Comparison of ENCODE assay signal across 20 cellular contexts in genomic region chr11:114064216-114064615, GRCh38. TPM values are rescaled to one million over a fixed set of nuclear protein-coding genes. Genes with fewer than 3 reads are reported as not detected.
DNase-seq lines count a peak whose midpoint lies in the region; ATAC-seq, FAIRE-seq and TF ChIP-seq lines count a peak whose summit lies in the region.
"Had no signal": no experiment of that assay in that cellular context is flagged by ENCODE, and none has a peak within 500 bp of the region (broad histone marks: within the 10 kb centered on the region; RNA-seq: fewer than 3 reads in every experiment).

No MANE protein-coding gene starts in this region.

- no peak for TF ChIP-seq RAD21 in HepG2 (CRISPR knock-in tag; IDR thresholded peaks at IDR 0.05)

- FAIRE-seq in HepG2 (lab: Jason Lieb, UNC), result no peak
- FAIRE-seq: colon had no signal

- TF ChIP-seq POLR2A in HepG2 (IDR thresholded peaks at IDR 0.05; ENCODE audit: insufficient read depth in 1 of 2, low read depth in 2 of 2, low read length in 2 of 2), result no peak
- no peak for TF ChIP-seq POLR2A in stomach (IDR thresholded peaks at IDR 0.05)

- H3K4me3 ChIP-seq in HL-60 (replicated peaks; ENCODE audit: insufficient read depth, low read length) (no peak overlapping the region), HepG2 (replicated peaks in 1 of 3; ENCODE audit: insufficient read depth in 1 of 3, low read depth in 2 of 3, low read length in 3 of 3) (no peak overlapping the region), stomach (peak overlapping the region; percentile 93 to 97 (median 96))
- H3K4me3 ChIP-seq: neural progenitor cell, SJSA1 had no signal

- H4K20me1 ChIP-seq in HepG2 (ENCODE audit: insufficient read depth, low read length), result 0 out of 2 replicates have a peak, but pooled peaks cover 4% of the 10 kb centered on the region

- no peak overlapping the region for H3K4me2 ChIP-seq in HepG2 (ENCODE audit: low read depth, low read length)
- H3K4me2 ChIP-seq: neural progenitor cell had no signal

- H3K9me3 ChIP-seq in HepG2 (ENCODE audit: low read length), result no peaks in the 10 kb centered on the region
- H3K9me3 ChIP-seq in stomach, result no peaks in the 10 kb centered on the region
- H3K9me3 ChIP-seq: SJSA1 had no signal

- CTCF ChIA-PET in HepG2 (lab: Yijun Ruan, JAX; ENCODE audit: low intra/inter-chr PET ratio, low total read pairs), result no interaction called here

- WGBS in HepG2 (ENCODE audit: low lambda C conversion rate), result no CpG with 5 or more reads among the region's 14 CpGs
- 79 to 88% (median 86%) methylated on average over 11 to 14 of the region's 14 CpGs for whole genome bisulfite sequencing in stomach, 5 donors

- no peak overlapping the region for H2AFZ ChIP-seq in HepG2 (ENCODE audit: low read length)
- H2AFZ ChIP-seq: neural progenitor cell had no signal

- H3K79me2 ChIP-seq in HepG2 (ENCODE audit: insufficient read depth, low read length), result no peaks in the 10 kb centered on the region

- no peak for ATAC-seq in HepG2
- ATAC-seq in HG02623 (IDR thresholded peaks at IDR 0.05; ENCODE audit: unreplicated experiment), result no peak
- no peak for ATAC-seq in GM21737 (IDR thresholded peaks at IDR 0.05; ENCODE audit: unreplicated experiment)
- ATAC-seq in GM21423 (IDR thresholded peaks at IDR 0.05; ENCODE audit: unreplicated experiment), result no peak

- H3K27ac ChIP-seq in HL-60 (replicated peaks), result peak overlapping the region; percentile 43
- H3K27ac ChIP-seq in angular gyrus (ENCODE audit: low read depth, low read length), result peak overlapping the region; percentile 68
- H3K27ac ChIP-seq in HepG2 (ENCODE audit: extremely low read length, insufficient read depth, low read length), result no peak overlapping the region
- H3K27ac ChIP-seq in stomach, result peak overlapping the region in 1 of 5 donors; percentile 99
- H3K27ac ChIP-seq: neural progenitor cell, SJSA1 had no signal

- no peaks in the 10 kb centered on the region for H3K27me3 ChIP-seq in HL-60 (ENCODE audit: insufficient read depth, poor library complexity, severe bottlenecking)
- H3K27me3 ChIP-seq in HepG2 (ENCODE audit: control insufficient read depth in 1 of 2, insufficient read depth in 2 of 2, low read length in 2 of 2), result peaks cover 9 to 76% of the 10 kb centered on the region in 2 experiments
- H3K27me3 ChIP-seq in stomach, result peaks cover 0 to 13% (median 0%) of the 10 kb centered on the region in 3 donors

- BruUV-seq in HepG2 (replicated peaks; lab: Mats Ljungman, UMichigan), result no TSS peak

- TF ChIP-seq CTCF in HL-60 (IDR thresholded peaks at IDR 0.05; ENCODE audit: insufficient read depth, low read length), result no peak
- TF ChIP-seq CTCF in HepG2 (CRISPR knock-in tag; IDR thresholded peaks at IDR 0.05), result peak; percentile 25
- no peak for TF ChIP-seq CTCF in stomach (IDR thresholded peaks at IDR 0.05)

- in situ Hi-C loops in HepG2 (cut with HindIII; ENCODE audit: extremely low pct_ligation_motif_present, low pct_unique_long_range_greater_than_20kb), result no loop called here

- H3K4me1 ChIP-seq in HepG2 (ENCODE audit: insufficient read depth, low read length), result no peaks in the 10 kb centered on the region
- H3K4me1 ChIP-seq in stomach, result peaks cover 52 to 86% (median 65%) of the 10 kb centered on the region in 4 donors

- H3K36me3 ChIP-seq in HepG2 (replicated peaks in 1 of 2; ENCODE audit: control insufficient read depth in 1 of 2, insufficient read depth in 2 of 2, low read length in 2 of 2) (no peaks in the 10 kb centered on the region), stomach (peaks cover 55 to 83% (median 69%) of the 10 kb centered on the region in 4 donors)
- H3K36me3 ChIP-seq: neural progenitor cell, SJSA1 had no signal

- intact Hi-C loops in HepG2 (cut with micrococcal nuclease; ENCODE audit: unreplicated experiment) (no loop called here), stomach (cut with DNase I; ENCODE audit: low total_unique reads) (loop anchor here (10.0 kb wide), 1 partner anchor 121 kb away; no protein-coding TSS in a partner anchor)

- TF ChIP-seq EP300 in HepG2 (IDR thresholded peaks at IDR 0.05; ENCODE audit: low read depth in 2 of 2, low read length in 2 of 2) (no peak), HepG2 (CRISPR knock-in tag; IDR thresholded peaks at IDR 0.05; ENCODE audit: borderline replicate concordance) (no peak), stomach (IDR thresholded peaks at IDR 0.05) (no peak)

- POLR2A ChIA-PET in HepG2 (lab: Yijun Ruan, JAX), result no interaction called here

- H3K9ac ChIP-seq in HepG2 (ENCODE audit: insufficient read depth, low read depth, low read length), result no peak overlapping the region
- H3K9ac ChIP-seq: neural progenitor cell had no signal

- DNase-seq in HL-60 (ENCODE audit: low read depth in 1 of 2, low spot score in 1 of 2) (no peak), HepG2 (ENCODE audit: low spot score) (no peak), stomach (no peak), globus pallidus (ENCODE audit: low spot score) (no peak)
- DNase-seq: activated CD4-positive, CD25-positive, alpha-beta regulatory T cell; activated gamma-delta T cell; aorta; GDM1; NCI-H1930; stimulated activated CD4-positive, alpha-beta T cell treated with anti-CD3 and anti-CD28 coated beads, Interleukin-2, amount 100 ng/mL, for 24 hours had no signal

TF ChIP-seq in HepG2, 621 proteins besides CTCF, POLR2A, EP300 and RAD21:
- 0 out of 2 replicates have a peak, but pooled peaks have one; percentile 20 for TF ChIP-seq BHLHE40 (IDR thresholded peaks at IDR 0.05; ENCODE audit: low read length)
- TF ChIP-seq ZNF33B (CRISPR knock-in tag; IDR thresholded peaks at IDR 0.05), result no peak
- no peak for TF ChIP-seq NKX3-1 (CRISPR knock-in tag; IDR thresholded peaks at IDR 0.05)
- TF ChIP-seq NR2F1 (CRISPR knock-in tag; IDR thresholded peaks at IDR 0.05), result 0 out of 4 replicates have a peak, but pooled peaks of 1 of the 2 experiments have one; percentile 10
- no peak for TF ChIP-seq NR2F6 (IDR thresholded peaks at IDR 0.05)
- TF ChIP-seq NR2F6 (CRISPR knock-in tag; IDR thresholded peaks at IDR 0.05), result 0 out of 2 replicates have a peak, but pooled peaks have one; percentile 7
- no peak for TF ChIP-seq ZBTB42 (CRISPR knock-in tag; IDR thresholded peaks at IDR 0.05)
- TF ChIP-seq ZNF687 (CRISPR knock-in tag; IDR thresholded peaks at IDR 0.05), result peak; percentile 20; the same call in 1 of the 2 replicates
- TF ChIP-seq HNF4A (CRISPR knock-in tag; IDR thresholded peaks at IDR 0.05), result peak; percentile 29; the same call in 1 of the 2 replicates
- TF ChIP-seq ZBTB7A (CRISPR knock-in tag; IDR thresholded peaks at IDR 0.05), result no peak
TF ChIP-seq in HepG2: peak in this region for 5.

RNA-seq across cellular contexts. Expression of gene ZBTB16, which starts 4.7 kb away (rescaled TPM):
- not detected in 2 replicates for total RNA-seq in HepG2 (2016; rRNA removed; fragmentation: Illumina TruSeq; extraction: Trizol)
- total RNA-seq in HepG2 (2016; cell fraction: cytosol; rRNA removed; fragmentation: Illumina TruSeq; extraction: Trizol; ENCODE audit: low read depth), result not detected in 2 replicates
- total RNA-seq in HepG2 (2016; cell fraction: insoluble cytoplasmic fraction; rRNA removed; fragmentation: Illumina TruSeq; extraction: Trizol), result not detected in 2 replicates
- total RNA-seq in HepG2 (2016; cell fraction: membrane; rRNA removed; fragmentation: Illumina TruSeq; extraction: Trizol), result not detected in 2 replicates
- total RNA-seq in HepG2 (2016; cell fraction: nucleus; rRNA removed; fragmentation: Illumina TruSeq; extraction: Trizol), result not detected in 2 replicates
- not detected in 2 replicates for polyA plus RNA-seq in HepG2 (2011; rRNA removed)
- polyA plus RNA-seq in HepG2 (2011; cell fraction: cytosol; rRNA removed), result not detected in 2 replicates
- not detected in 2 replicates for polyA plus RNA-seq in HepG2 (2011; cell fraction: nucleus; rRNA removed)
- polyA plus RNA-seq in HepG2 (2012), result not detected in 2 replicates
- polyA plus RNA-seq in HepG2 (2016; cell fraction: cytosol; fragmentation: Illumina TruSeq; extraction: Trizol; ENCODE audit: low read depth), result not detected in 2 replicates
- polyA plus RNA-seq in HepG2 (2016; cell fraction: insoluble cytoplasmic fraction; fragmentation: Illumina TruSeq; extraction: Trizol; ENCODE audit: low read depth), result not detected in 2 replicates
- polyA plus RNA-seq in HepG2 (2016; cell fraction: membrane; fragmentation: Illumina TruSeq; extraction: Trizol; ENCODE audit: low read depth), result not detected in 2 replicates
- not detected in 2 replicates for polyA plus RNA-seq in HepG2 (2016; cell fraction: nucleus; fragmentation: Illumina TruSeq; extraction: Trizol; ENCODE audit: insufficient read depth, low read depth)
- polyA minus RNA-seq in HepG2 (2011; rRNA and poly(A)+ RNA removed; ENCODE audit: low replicate concordance), result not detected in 2 replicates
- not detected in 2 replicates for polyA minus RNA-seq in HepG2 (2011; cell fraction: cytosol; rRNA and poly(A)+ RNA removed)
- not detected in 2 replicates for polyA minus RNA-seq in HepG2 (2011; cell fraction: nucleus; rRNA and poly(A)+ RNA removed)
- total RNA-seq in stomach, result 100 to 1,000 TPM in 3 of 5 donors, 10 to 100 TPM in 2; 30.1 to 318 (median 137) TPM
- polyA plus RNA-seq in stomach, result 10 to 100 TPM in 2 of 3 donors, 1 to 10 TPM in 1; 7.9 to 22.5 (median 19.1) TPM
- total RNA-seq: M059J, mesothelial cell of epicardium, NCI-H460, SJSA1 had no signal

Comparison
In these comparisons a context has a peak if more than half of its experiments do, and no peak if none do; other contexts are left out.
1. H3K4me3 ChIP-seq: peak in stomach (4 of 4); none in HL-60 (single experiment) and HepG2 (0 of 3).
2. RNA of gene ZBTB16, which starts 4.7 kb away (total RNA-seq): 30.1 to 318 TPM in stomach; not detected in HepG2; every median in the first group is over 10 times any median in the second.